Comparison of ENCODE assay signal across 1 cellular context in the genomic region with DNA sequence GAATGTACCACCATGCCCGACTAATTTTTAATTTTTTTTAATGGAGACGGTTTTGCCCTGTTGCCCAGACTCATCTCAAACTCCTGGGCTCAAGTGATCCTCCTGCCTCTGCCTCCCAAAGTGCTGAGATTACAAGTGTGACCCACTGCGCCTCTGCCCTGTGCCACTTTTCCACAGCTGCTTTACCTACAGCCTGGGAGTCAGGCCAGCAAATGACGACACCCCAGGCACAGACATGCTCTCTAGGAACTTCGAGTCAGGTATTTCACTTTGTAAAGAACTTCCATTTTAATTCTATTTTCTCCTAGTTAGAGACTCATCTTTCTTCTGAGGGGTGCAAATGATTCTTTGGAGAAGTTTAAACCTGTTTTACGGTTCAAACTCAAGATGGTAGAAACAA.
TF ChIP-seq lines count a peak whose summit lies in the region.

No MANE protein-coding gene starts in this region.

TF ChIP-seq in GM12878, 131 proteins besides CTCF, POLR2A, EP300 and RAD21:
- TF ChIP-seq MEF2A (IDR thresholded peaks at IDR 0.05; ENCODE audit: insufficient read depth, low read depth, low read length) (no peak), KAT2A (conservative IDR thresholded peaks at IDR 0.05; ENCODE audit: control insufficient read depth, low read depth, low read length) (no peak), YBX1 (IDR thresholded peaks at IDR 0.05) (no peak), MTA2 (IDR thresholded peaks at IDR 0.05; ENCODE audit: low read depth) (no peak), RBBP5 (conservative IDR thresholded peaks at IDR 0.05) (no peak), SREBF1 (IDR thresholded peaks at IDR 0.05; ENCODE audit: low read length) (no peak), GATAD2B (conservative IDR thresholded peaks at IDR 0.05; ENCODE audit: low read depth) (no peak), DPF2 (IDR thresholded peaks at IDR 0.05) (no peak)
- TF ChIP-seq, protein P1, sequence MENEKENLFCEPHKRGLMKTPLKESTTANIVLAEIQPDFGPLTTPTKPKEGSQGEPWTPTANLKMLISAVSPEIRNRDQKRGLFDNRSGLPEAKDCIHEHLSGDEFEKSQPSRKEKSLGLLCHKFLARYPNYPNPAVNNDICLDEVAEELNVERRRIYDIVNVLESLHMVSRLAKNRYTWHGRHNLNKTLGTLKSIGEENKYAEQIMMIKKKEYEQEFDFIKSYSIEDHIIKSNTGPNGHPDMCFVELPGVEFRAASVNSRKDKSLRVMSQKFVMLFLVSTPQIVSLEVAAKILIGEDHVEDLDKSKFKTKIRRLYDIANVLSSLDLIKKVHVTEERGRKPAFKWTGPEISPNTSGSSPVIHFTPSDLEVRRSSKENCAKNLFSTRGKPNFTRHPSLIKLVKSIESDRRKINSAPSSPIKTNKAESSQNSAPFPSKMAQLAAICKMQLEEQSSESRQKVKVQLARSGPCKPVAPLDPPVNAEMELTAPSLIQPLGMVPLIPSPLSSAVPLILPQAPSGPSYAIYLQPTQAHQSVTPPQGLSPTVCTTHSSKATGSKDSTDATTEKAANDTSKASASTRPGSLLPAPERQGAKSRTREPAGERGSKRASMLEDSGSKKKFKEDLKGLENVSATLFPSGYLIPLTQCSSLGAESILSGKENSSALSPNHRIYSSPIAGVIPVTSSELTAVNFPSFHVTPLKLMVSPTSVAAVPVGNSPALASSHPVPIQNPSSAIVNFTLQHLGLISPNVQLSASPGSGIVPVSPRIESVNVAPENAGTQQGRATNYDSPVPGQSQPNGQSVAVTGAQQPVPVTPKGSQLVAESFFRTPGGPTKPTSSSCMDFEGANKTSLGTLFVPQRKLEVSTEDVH (IDR thresholded peaks at IDR 0.05; ENCODE audit: low read depth, partially characterized antibody): no peak
